Comparison of ENCODE assay signal across 17 cellular contexts in genomic region chr5:118592234-118592633, GRCh38.
DNase-seq lines count a peak whose midpoint lies in the region; ATAC-seq lines count a peak whose summit lies in the region.
"Had no signal": no experiment of that assay in that cellular context is flagged by ENCODE, and none has a peak within 500 bp of the region (broad histone marks: within the 10 kb centered on the region; RNA-seq: fewer than 3 reads in every experiment).

No MANE protein-coding gene starts in this region.

- H3K27me3 Mint-ChIP-seq in stimulated activated memory B cell treated with anti-CD40 and anti-IgM and Interleukin-4, amounts not matched to agents 10 μg/mL and 1 μg/mL and 100 μg/mL, for 72 hours, result peaks cover 9% of the 10 kb centered on the region
- H3K27me3 Mint-ChIP-seq: IgD-negative memory B cell had no signal

- no peak overlapping the region for H3K27ac ChIP-seq in trophoblast cell (ENCODE audit: low read depth, low read length)
- H3K27ac ChIP-seq: GM23248 had no signal

- no peak overlapping the region for H3K18ac ChIP-seq in trophoblast cell (ENCODE audit: low read length)

- no peaks in the 10 kb centered on the region for H3K79me1 ChIP-seq in trophoblast cell (ENCODE audit: low read length)

- peak; percentile 44 for DNase-seq in NCI-H2171 treated with DMSO at 0.1 percent for 48 hours (lab: John Stamatoyannopoulos, UW)
- no peak for DNase-seq in NCI-H2171 (lab: John Stamatoyannopoulos, UW)
- peak; percentile 27 for DNase-seq in NCI-H146 treated with DMSO at 0.1 percent for 48 hours (lab: John Stamatoyannopoulos, UW; ENCODE audit: unreplicated experiment)
- peak; percentile 10 for DNase-seq in fibroblast of gingiva (ENCODE audit: low read depth)
- DNase-seq in trophoblast cell, result no peak
- no peak for DNase-seq in NCI-H524 treated with DMSO at 0.1 percent for 48 hours (lab: John Stamatoyannopoulos, UW)
- DNase-seq: CD8-positive, alpha-beta T cell; DMS153; DND-41; EL; GM23248; KBM-7 had no signal

- H2BK5ac ChIP-seq in trophoblast cell (ENCODE audit: low read depth, low read length, poor library complexity), result no peak overlapping the region

- no peak overlapping the region for H3K14ac ChIP-seq in trophoblast cell (ENCODE audit: low read length)

- H3K27ac Mint-ChIP-seq in stimulated activated memory B cell treated with anti-CD40 and anti-IgM and Interleukin-4, amounts not matched to agents 10 μg/mL and 1 μg/mL and 100 μg/mL, for 72 hours, result no peak overlapping the region
- H3K27ac Mint-ChIP-seq: CD14-positive monocyte; CD8-positive, alpha-beta T cell; IgD-negative memory B cell had no signal

- H3K9me3 ChIP-seq in trophoblast cell (ENCODE audit: insufficient read depth, low read depth, low read length), result no peaks in the 10 kb centered on the region
- H3K9me3 ChIP-seq: HAP-1 had no signal

- H4K91ac ChIP-seq in trophoblast cell (ENCODE audit: low read depth, low read length), result no peak overlapping the region

- no peak overlapping the region for H3K4ac ChIP-seq in trophoblast cell (ENCODE audit: low read depth, low read length)

- H3K4me1 Mint-ChIP-seq in stimulated activated memory B cell treated with anti-CD40 and anti-IgM and Interleukin-4, amounts not matched to agents 10 μg/mL and 1 μg/mL and 100 μg/mL, for 72 hours, result no peaks in the 10 kb centered on the region
- H3K4me1 Mint-ChIP-seq: CD14-positive monocyte, IgD-negative memory B cell had no signal

- H3K23ac ChIP-seq in trophoblast cell (ENCODE audit: low read length), result peak overlapping the region; percentile 37

- ATAC-seq in GM21619 (IDR thresholded peaks at IDR 0.05; ENCODE audit: unreplicated experiment), result no peak
- no peak for ATAC-seq in stimulated activated memory B cell treated with anti-CD40 and anti-IgM and Interleukin-4, amounts not matched to agents 10 μg/mL and 1 μg/mL and 100 μg/mL, for 72 hours
- ATAC-seq: CD8-positive, alpha-beta T cell had no signal

- H2BK12ac ChIP-seq in trophoblast cell (ENCODE audit: low read length), result no peak overlapping the region

- no peak overlapping the region for H2AK5ac ChIP-seq in trophoblast cell (ENCODE audit: low read length)

- no peak overlapping the region for H2BK120ac ChIP-seq in trophoblast cell (ENCODE audit: insufficient read depth, low read length, poor library complexity)

- H3K36me3 ChIP-seq in trophoblast cell (ENCODE audit: control insufficient read depth in 1 of 2, insufficient read depth in 2 of 2, low read length in 2 of 2), result no peaks in the 10 kb centered on the region
- H3K36me3 ChIP-seq: HAP-1 had no signal

- no peak overlapping the region for H3K4me3 ChIP-seq in trophoblast cell (ENCODE audit: low read depth, low read length)
- H3K4me3 ChIP-seq: GM23248, HAP-1 had no signal

- H3K9me3 Mint-ChIP-seq in stimulated activated memory B cell treated with anti-CD40 and anti-IgM and Interleukin-4, amounts not matched to agents 10 μg/mL and 1 μg/mL and 100 μg/mL, for 72 hours, result no peaks in the 10 kb centered on the region
- H3K9me3 Mint-ChIP-seq: CD8-positive, alpha-beta T cell; IgD-negative memory B cell had no signal

- no peak overlapping the region for H4K8ac ChIP-seq in trophoblast cell (ENCODE audit: low read depth, low read length)

- peaks cover 0 to 4% of the 10 kb centered on the region in 2 experiments for H3K4me1 ChIP-seq in trophoblast cell (ENCODE audit: control insufficient read depth in 1 of 2, insufficient read depth in 2 of 2, low read length in 2 of 2)

- no peak overlapping the region for H3K4me2 ChIP-seq in trophoblast cell (ENCODE audit: low read length)

- H3K27me3 ChIP-seq in trophoblast cell (ENCODE audit: insufficient read depth, low read length), result no peaks in the 10 kb centered on the region

- WGBS in trophoblast cell (ENCODE audit: extremely low coverage, insufficient coverage, insufficient read length), result no CpG with 5 or more reads among the region's 2 CpGs

- peak overlapping the region; percentile 11 for H3K9ac ChIP-seq in trophoblast cell (ENCODE audit: low read length)
- H3K9ac ChIP-seq: GM23248 had no signal

- H3K4me3 Mint-ChIP-seq in stimulated activated memory B cell treated with anti-CD40 and anti-IgM and Interleukin-4, amounts not matched to agents 10 μg/mL and 1 μg/mL and 100 μg/mL, for 72 hours, result no peak overlapping the region
- H3K4me3 Mint-ChIP-seq: CD14-positive monocyte; CD8-positive, alpha-beta T cell; IgD-negative memory B cell had no signal

- H4K12ac ChIP-seq in trophoblast cell (ENCODE audit: low read depth, low read length), result no peak overlapping the region

- no peaks in the 10 kb centered on the region for H3K79me2 ChIP-seq in trophoblast cell (ENCODE audit: control insufficient read depth, insufficient read depth, low read length, poor library complexity)

- no peak overlapping the region for H2AFZ ChIP-seq in trophoblast cell (ENCODE audit: insufficient read depth, low read length, poor library complexity)
- H2AFZ ChIP-seq: GM23248 had no signal

- no peaks in the 10 kb centered on the region for H3K36me3 Mint-ChIP-seq in stimulated activated memory B cell treated with anti-CD40 and anti-IgM and Interleukin-4, amounts not matched to agents 10 μg/mL and 1 μg/mL and 100 μg/mL, for 72 hours
- H3K36me3 Mint-ChIP-seq: CD14-positive monocyte; CD8-positive, alpha-beta T cell; IgD-negative memory B cell had no signal

Comparison
In these comparisons a context has a peak if more than half of its experiments do, and no peak if none do; other contexts are left out.
1. DNase-seq: peak in NCI-H2171 treated with DMSO at 0.1 percent for 48 hours (single experiment), NCI-H146 treated with DMSO at 0.1 percent for 48 hours (single experiment) and fibroblast of gingiva (single experiment); none in NCI-H2171 (single experiment), trophoblast cell (0 of 2) and NCI-H524 treated with DMSO at 0.1 percent for 48 hours (single experiment).